Comparison of ENCODE assay signal across 16 cellular contexts in genomic region chr3:27628029-27628750, GRCh38.
A peak's percentile ranks its signal among the peaks of the same experiment; 100 is the strongest.
DNase-seq lines count a peak whose midpoint lies in the region; ATAC-seq and TF ChIP-seq lines count a peak whose summit lies in the region.
"Had no signal": no experiment of that assay in that cellular context is flagged by ENCODE, and none has a peak within 500 bp of the region (broad histone marks: within the 10 kb centered on the region; RNA-seq: fewer than 3 reads in every experiment).

No MANE protein-coding gene starts in this region.

- no peak for DNase-seq in activated CD4-positive, alpha-beta T cell treated with anti-CD3 and anti-CD28 coated beads, Interleukin-2, amount 10 ng/mL, durations not matched to agents 7 days and 5 days
- no peak for DNase-seq in activated CD4-positive, alpha-beta T cell treated with anti-CD3 and anti-CD28 coated beads, Interleukin-2, amount 10 ng/mL, durations not matched to agents 24 days and 14 days
- DNase-seq in HFFc6 (peak; percentile 32), natural killer cell (no peak), NCI-H82 treated with DMSO at 0.1 percent for 48 hours (lab: John Stamatoyannopoulos, UW; ENCODE audit: unreplicated experiment) (no peak), NCI-H1436 treated with DMSO at 0.1 percent for 48 hours (lab: John Stamatoyannopoulos, UW) (no peak), GM13976 (ENCODE audit: low spot score) (no peak)
- DNase-seq: GM23248; hippocampal formation; kidney glomerular epithelial cell; NCI-H2029 treated with DMSO at 0.1 percent for 48 hours; NCI-H510A treated with DMSO at 0.1 percent for 48 hours; stimulated activated naive CD8-positive, alpha-beta T cell treated with anti-CD3 and anti-CD28 coated beads, Interleukin-15, Interleukin-2, amounts not matched to agents 100 U/mL and 50 U/mL, for 24 hours had no signal

- H3K4me3 Mint-ChIP-seq in activated CD4-positive, alpha-beta T cell treated with anti-CD3 and anti-CD28 coated beads, Interleukin-2, amount 10 ng/mL, durations not matched to agents 7 days and 5 days: peak overlapping the region; percentile 31
- no peak overlapping the region for H3K4me3 Mint-ChIP-seq in activated CD4-positive, alpha-beta T cell treated with anti-CD3 and anti-CD28 coated beads, Interleukin-2, amount 10 ng/mL, durations not matched to agents 24 days and 14 days
- H3K4me3 Mint-ChIP-seq in HFFc6: peak overlapping the region; percentile 59
- peak overlapping the region; percentile 22 for H3K4me3 Mint-ChIP-seq in T-helper 1 cell treated with Interleukin-12 subunit alpha and Interleukin-12 subunit beta and Interleukin-4 antibody, amounts not matched to agents 30 μg/mL and 1 μg/mL, for 36 hours
- no peak overlapping the region for H3K4me3 Mint-ChIP-seq in natural killer cell
- H3K4me3 Mint-ChIP-seq: activated naive CD8-positive, alpha-beta T cell; neural crest cell had no signal

- H3K27ac Mint-ChIP-seq in activated CD4-positive, alpha-beta T cell treated with anti-CD3 and anti-CD28 coated beads, Interleukin-2, amount 10 ng/mL, durations not matched to agents 7 days and 5 days: peak overlapping the region; percentile 72
- no peak overlapping the region for H3K27ac Mint-ChIP-seq in activated CD4-positive, alpha-beta T cell treated with anti-CD3 and anti-CD28 coated beads, Interleukin-2, amount 10 ng/mL, durations not matched to agents 24 days and 14 days
- no peak overlapping the region; the same call in 1 of the 2 replicates for H3K27ac Mint-ChIP-seq in HFFc6
- peak overlapping the region; percentile 44 for H3K27ac Mint-ChIP-seq in T-helper 1 cell treated with Interleukin-12 subunit alpha and Interleukin-12 subunit beta and Interleukin-4 antibody, amounts not matched to agents 30 μg/mL and 1 μg/mL, for 36 hours
- H3K27ac Mint-ChIP-seq in natural killer cell: peak overlapping the region; percentile 17 to 76
- H3K27ac Mint-ChIP-seq: activated naive CD8-positive, alpha-beta T cell had no signal

- in situ Hi-C loops in GM13976 (cut with MboI; ENCODE audit: low sequenced_read_pairs, unreplicated experiment): no loop called here

- no peaks in the 10 kb centered on the region for H3K27me3 Mint-ChIP-seq in activated CD4-positive, alpha-beta T cell treated with anti-CD3 and anti-CD28 coated beads, Interleukin-2, amount 10 ng/mL, durations not matched to agents 7 days and 5 days
- no peaks in the 10 kb centered on the region for H3K27me3 Mint-ChIP-seq in activated CD4-positive, alpha-beta T cell treated with anti-CD3 and anti-CD28 coated beads, Interleukin-2, amount 10 ng/mL, durations not matched to agents 24 days and 14 days
- H3K27me3 Mint-ChIP-seq in HFFc6 (ENCODE audit: insufficient read depth) (no peaks in the 10 kb centered on the region; the same call in 1 of the 2 replicates), natural killer cell (ENCODE audit: low read depth in 2 of 2) (no peaks in the 10 kb centered on the region)
- no peaks in the 10 kb centered on the region for H3K27me3 Mint-ChIP-seq in T-helper 1 cell treated with Interleukin-12 subunit alpha and Interleukin-12 subunit beta and Interleukin-4 antibody, amounts not matched to agents 30 μg/mL and 1 μg/mL, for 36 hours (ENCODE audit: low read depth)
- H3K27me3 Mint-ChIP-seq: activated naive CD8-positive, alpha-beta T cell had no signal

- intact Hi-C loops in activated CD4-positive, alpha-beta T cell treated with anti-CD3 and anti-CD28 coated beads, Interleukin-2, amount 10 ng/mL, durations not matched to agents 24 days and 14 days (cut with micrococcal nuclease): no loop called here
- intact Hi-C loops in natural killer cell (cut with micrococcal nuclease): no loop called here

- POLR2A ChIA-PET in activated CD4-positive, alpha-beta T cell treated with anti-CD3 and anti-CD28 coated beads, Interleukin-2, amount 10 ng/mL, durations not matched to agents 7 days and 5 days (lab: Charles Lee): interaction anchor here (0.5 kb wide), 1 partner anchor 721 kb away, joined by 6 read pairs; no protein-coding TSS in a partner anchor

- TF ChIP-seq CTCF in HFFc6 (IDR thresholded peaks at IDR 0.05) (no peak), natural killer cell (IDR thresholded peaks at IDR 0.05) (no peak), GM13976 (IDR thresholded peaks at IDR 0.05; ENCODE audit: borderline replicate concordance, control extremely low read depth, extremely low read depth, insufficient read depth, missing control alignments) (no peak)

- H3K36me3 Mint-ChIP-seq in activated CD4-positive, alpha-beta T cell treated with anti-CD3 and anti-CD28 coated beads, Interleukin-2, amount 10 ng/mL, durations not matched to agents 7 days and 5 days (ENCODE audit: low read depth): peaks cover 1% of the 10 kb centered on the region
- H3K36me3 Mint-ChIP-seq in activated CD4-positive, alpha-beta T cell treated with anti-CD3 and anti-CD28 coated beads, Interleukin-2, amount 10 ng/mL, durations not matched to agents 24 days and 14 days (ENCODE audit: low read depth): no peaks in the 10 kb centered on the region
- H3K36me3 Mint-ChIP-seq in HFFc6 (ENCODE audit: low read depth) (peaks cover 3% of the 10 kb centered on the region; the same call in 1 of the 2 replicates), natural killer cell (no peaks in the 10 kb centered on the region)
- H3K36me3 Mint-ChIP-seq in T-helper 1 cell treated with Interleukin-12 subunit alpha and Interleukin-12 subunit beta and Interleukin-4 antibody, amounts not matched to agents 30 μg/mL and 1 μg/mL, for 36 hours (ENCODE audit: low read depth): peaks cover 5% of the 10 kb centered on the region
- H3K36me3 Mint-ChIP-seq: activated naive CD8-positive, alpha-beta T cell had no signal

- H3K9me3 Mint-ChIP-seq in activated CD4-positive, alpha-beta T cell treated with anti-CD3 and anti-CD28 coated beads, Interleukin-2, amount 10 ng/mL, durations not matched to agents 7 days and 5 days: peaks cover 2% of the 10 kb centered on the region
- H3K9me3 Mint-ChIP-seq in activated CD4-positive, alpha-beta T cell treated with anti-CD3 and anti-CD28 coated beads, Interleukin-2, amount 10 ng/mL, durations not matched to agents 24 days and 14 days: no peaks in the 10 kb centered on the region
- H3K9me3 Mint-ChIP-seq in HFFc6 (no peaks in the 10 kb centered on the region), natural killer cell (no peaks in the 10 kb centered on the region)
- no peaks in the 10 kb centered on the region for H3K9me3 Mint-ChIP-seq in T-helper 1 cell treated with Interleukin-12 subunit alpha and Interleukin-12 subunit beta and Interleukin-4 antibody, amounts not matched to agents 30 μg/mL and 1 μg/mL, for 36 hours
- H3K9me3 Mint-ChIP-seq: neural crest cell had no signal

- no peak for ATAC-seq in natural killer cell
- ATAC-seq: stimulated activated naive CD8-positive, alpha-beta T cell treated with anti-CD3 and anti-CD28 coated beads, Interleukin-15, Interleukin-2, amounts not matched to agents 100 U/mL and 50 U/mL, for 24 hours had no signal

- peaks cover 58% of the 10 kb centered on the region for H3K4me1 Mint-ChIP-seq in activated CD4-positive, alpha-beta T cell treated with anti-CD3 and anti-CD28 coated beads, Interleukin-2, amount 10 ng/mL, durations not matched to agents 7 days and 5 days
- H3K4me1 Mint-ChIP-seq in activated CD4-positive, alpha-beta T cell treated with anti-CD3 and anti-CD28 coated beads, Interleukin-2, amount 10 ng/mL, durations not matched to agents 24 days and 14 days: peaks cover 39% of the 10 kb centered on the region
- H3K4me1 Mint-ChIP-seq in HFFc6 (ENCODE audit: low read depth) (peaks cover 87% of the 10 kb centered on the region), natural killer cell (peaks cover 44 to 49% of the 10 kb centered on the region in 2 donors)
- H3K4me1 Mint-ChIP-seq in T-helper 1 cell treated with Interleukin-12 subunit alpha and Interleukin-12 subunit beta and Interleukin-4 antibody, amounts not matched to agents 30 μg/mL and 1 μg/mL, for 36 hours (ENCODE audit: low read depth): peaks cover 50% of the 10 kb centered on the region

- CTCF ChIA-PET in activated CD4-positive, alpha-beta T cell treated with anti-CD3 and anti-CD28 coated beads, Interleukin-2, amount 10 ng/mL, durations not matched to agents 7 days and 5 days (lab: Charles Lee): interaction anchor here (1.5 kb wide), 1 partner anchor 37 kb away, joined by 4 read pairs; no protein-coding TSS in a partner anchor

Comparison
In these comparisons a context has a peak if more than half of its experiments do, and no peak if none do; other contexts are left out.
1. H3K27ac Mint-ChIP-seq: peak in activated CD4-positive, alpha-beta T cell treated with anti-CD3 and anti-CD28 coated beads, Interleukin-2, amount 10 ng/mL, durations not matched to agents 7 days and 5 days (single experiment), T-helper 1 cell treated with Interleukin-12 subunit alpha and Interleukin-12 subunit beta and Interleukin-4 antibody, amounts not matched to agents 30 μg/mL and 1 μg/mL, for 36 hours (single experiment) and natural killer cell (2 of 2); none in activated CD4-positive, alpha-beta T cell treated with anti-CD3 and anti-CD28 coated beads, Interleukin-2, amount 10 ng/mL, durations not matched to agents 24 days and 14 days (single experiment) and HFFc6 (single experiment).
2. H3K4me3 Mint-ChIP-seq: peak in activated CD4-positive, alpha-beta T cell treated with anti-CD3 and anti-CD28 coated beads, Interleukin-2, amount 10 ng/mL, durations not matched to agents 7 days and 5 days (single experiment), HFFc6 (single experiment) and T-helper 1 cell treated with Interleukin-12 subunit alpha and Interleukin-12 subunit beta and Interleukin-4 antibody, amounts not matched to agents 30 μg/mL and 1 μg/mL, for 36 hours (single experiment); none in activated CD4-positive, alpha-beta T cell treated with anti-CD3 and anti-CD28 coated beads, Interleukin-2, amount 10 ng/mL, durations not matched to agents 24 days and 14 days (single experiment) and natural killer cell (single experiment).